In genomic region chr20:53171065-53171464, GRCh38 we compare ENCODE assay signal across 27 cellular contexts.
"Had no signal": no experiment of that assay in that cellular context is flagged by ENCODE, and none has a peak within 500 bp of the region (broad histone marks: within the 10 kb centered on the region; RNA-seq: fewer than 3 reads in every experiment).

No MANE protein-coding gene starts in this region.

- ATAC-seq: activated CD4-positive, alpha-beta T cell treated with anti-CD3 and anti-CD28 coated beads for 36 hours; activated CD4-positive, CD25-positive, alpha-beta regulatory T cell treated with anti-CD3 and anti-CD28 coated beads, Interleukin-2, amount 50 U/mL, for 24 hours; activated CD8-positive, alpha-beta T cell treated with anti-CD3 and anti-CD28 coated beads, Interleukin-2, amount 10 ng/mL, durations not matched to agents 7 days and 5 days; activated naive CD8-positive, alpha-beta T cell treated with anti-CD3 and anti-CD28 coated beads, Interleukin-2, amount 50 U/mL, for 24 hours; WTC11 had no signal

- H3K4me3 Mint-ChIP-seq: activated CD4-positive, alpha-beta T cell treated with anti-CD3 and anti-CD28 coated beads for 36 hours; activated CD4-positive, alpha-beta T cell treated with anti-CD3 and anti-CD28 coated beads, Interleukin-2, amount 10 ng/mL, durations not matched to agents 7 days and 5 days; activated CD8-positive, alpha-beta T cell treated with anti-CD3 and anti-CD28 coated beads, Interleukin-2, amount 10 ng/mL, durations not matched to agents 7 days and 5 days; activated naive CD8-positive, alpha-beta T cell; activated naive CD8-positive, alpha-beta T cell treated with anti-CD3 and anti-CD28 coated beads, Interleukin-2, amount 50 U/mL, for 24 hours; activated T-cell treated with anti-CD3 and anti-CD28 coated beads, Interleukin-2, amount 50 U/mL, for 24 hours; T-helper 2 cell treated with Interferon-gamma antibody and Interleukin-4, amounts not matched to agents 5 μg/mL and 100 μg/mL, for 36 hours; WTC11 had no signal

- H3K27ac Mint-ChIP-seq: activated CD4-positive, alpha-beta T cell treated with anti-CD3 and anti-CD28 coated beads for 36 hours; activated CD4-positive, alpha-beta T cell treated with anti-CD3 and anti-CD28 coated beads, Interleukin-2, amount 10 ng/mL, durations not matched to agents 7 days and 5 days; activated CD8-positive, alpha-beta T cell treated with anti-CD3 and anti-CD28 coated beads, Interleukin-2, amount 10 ng/mL, durations not matched to agents 7 days and 5 days; activated naive CD8-positive, alpha-beta T cell; activated naive CD8-positive, alpha-beta T cell treated with anti-CD3 and anti-CD28 coated beads, Interleukin-2, amount 50 U/mL, for 24 hours; activated T-cell treated with anti-CD3 and anti-CD28 coated beads, Interleukin-2, amount 50 U/mL, for 24 hours; activated T-helper 2 cell treated with anti-CD3 and anti-CD28 coated beads, Interferon-gamma antibody, Interleukin-2, Interleukin-4, amounts not matched to agents 10 μg/mL and 5 μg/mL and 100 μg/mL, durations not matched to agents 14 hours and 24 hours and 36 hours; T-helper 2 cell treated with Interferon-gamma antibody and Interleukin-4, amounts not matched to agents 5 μg/mL and 100 μg/mL, for 36 hours; WTC11 had no signal

- DNase-seq: activated CD4-positive, alpha-beta T cell treated with anti-CD3 and anti-CD28 coated beads for 36 hours; activated CD4-positive, alpha-beta T cell treated with anti-CD3 and anti-CD28 coated beads, Interleukin-2, amount 10 ng/mL, durations not matched to agents 7 days and 5 days; activated CD4-positive, alpha-beta T cell treated with anti-CD3 and anti-CD28 coated beads, Interleukin-2, amount 50 U/mL, for 48 hours; activated CD8-positive, alpha-beta T cell treated with anti-CD3 and anti-CD28 coated beads, Interleukin-2, amount 10 ng/mL, durations not matched to agents 7 days and 5 days; activated gamma-delta T cell; activated naive CD4-positive, alpha-beta T cell treated with Interleukin-2 at 50 U/mL for 16 hours; activated naive CD8-positive, alpha-beta T cell treated with anti-CD3 and anti-CD28 coated beads, Interleukin-2, amount 50 U/mL, for 24 hours; activated T-cell treated with anti-CD3 and anti-CD28 coated beads, Interleukin-2, amount 50 U/mL, for 24 hours; anterior cingulate cortex; brain microvascular endothelial cell; central memory CD4-positive, alpha-beta T cell; Karpas-422; KBM-7; NCI-H1105; NCI-H1417 treated with DMSO at 0.1 percent for 48 hours; NCI-H187 treated with DMSO at 0.1 percent for 48 hours; NCI-H2081 treated with DMSO at 0.1 percent for 48 hours; NCI-H226; NCI-H524 treated with DMSO at 0.1 percent for 48 hours; NCI-H748 treated with DMSO at 0.1 percent for 48 hours; NK-92 treated with Interleukin-12 subunit alpha and Interleukin-12 subunit beta, amount 100 ng/mL, for 24 hours; Right ventricle myocardium superior had no signal

- H3K27ac ChIP-seq: brain microvascular endothelial cell had no signal

- H3K36me3 ChIP-seq: brain microvascular endothelial cell had no signal

- H3K9me3 Mint-ChIP-seq: activated CD4-positive, alpha-beta T cell treated with anti-CD3 and anti-CD28 coated beads, Interleukin-2, amount 10 ng/mL, durations not matched to agents 7 days and 5 days; activated naive CD8-positive, alpha-beta T cell treated with anti-CD3 and anti-CD28 coated beads, Interleukin-2, amount 50 U/mL, for 24 hours; activated T-cell treated with anti-CD3 and anti-CD28 coated beads, Interleukin-2, amount 50 U/mL, for 24 hours; activated T-helper 2 cell treated with anti-CD3 and anti-CD28 coated beads, Interferon-gamma antibody, Interleukin-2, Interleukin-4, amounts not matched to agents 10 μg/mL and 5 μg/mL and 100 μg/mL, durations not matched to agents 14 hours and 24 hours and 36 hours; T-helper 2 cell treated with Interferon-gamma antibody and Interleukin-4, amounts not matched to agents 5 μg/mL and 100 μg/mL, for 36 hours; WTC11 had no signal

- H3K4me1 Mint-ChIP-seq: activated naive CD8-positive, alpha-beta T cell treated with anti-CD3 and anti-CD28 coated beads, Interleukin-2, amount 50 U/mL, for 24 hours had no signal

- H3K27me3 ChIP-seq: brain microvascular endothelial cell had no signal
